ENCODE assay signal across 15 cellular contexts in genomic region chr5:75663621-75664285, GRCh38. TPM values are rescaled to one million over a fixed set of nuclear protein-coding genes. Genes with fewer than 3 reads are reported as not detected.
"Had no signal": no experiment of that assay in that cellular context is flagged by ENCODE, and none has a peak within 500 bp of the region (broad histone marks: within the 10 kb centered on the region; RNA-seq: fewer than 3 reads in every experiment).

No MANE protein-coding gene starts in this region.

- DNase-seq: activated CD4-positive, alpha-beta T cell treated with anti-CD3 and anti-CD28 coated beads, Interleukin-2, amount 50 U/mL, for 4 hours; activated naive CD4-positive, alpha-beta T cell treated with Interleukin-2 at 50 U/mL for 16 hours; activated naive CD8-positive, alpha-beta T cell treated with anti-CD3 and anti-CD28 coated beads, Interleukin-2, amount 50 U/mL, for 24 hours; glutamatergic neuron; kidney; mesendoderm; SJCRH30; stimulated activated CD4-positive, alpha-beta T cell treated with anti-CD3 and anti-CD28 coated beads, Interleukin-2, amount 100 ng/mL, for 48 hours; T-helper 9 cell; transverse colon had no signal

- H3K27ac ChIP-seq: ascending aorta, esophagus muscularis mucosa, SJCRH30, transverse colon had no signal

- H3K36me3 ChIP-seq: ascending aorta, esophagus muscularis mucosa, SJCRH30, transverse colon had no signal

- H3K4me1 ChIP-seq: ascending aorta had no signal

- H3K9me3 Mint-ChIP-seq: activated naive CD8-positive, alpha-beta T cell treated with anti-CD3 and anti-CD28 coated beads, Interleukin-2, amount 50 U/mL, for 24 hours; activated T-helper 17 cell treated with anti-CD3 and anti-CD28 coated beads, Interleukin-2, amount 50 U/mL, for 72 hours; stimulated activated memory B cell treated with anti-CD40 and anti-IgM and Interleukin-4, amounts not matched to agents 10 μg/mL and 1 μg/mL and 100 μg/mL, for 72 hours had no signal

- ATAC-seq: activated CD4-positive, CD25-positive, alpha-beta regulatory T cell treated with anti-CD3 and anti-CD28 coated beads, Interleukin-2, amount 50 U/mL, for 24 hours; activated naive CD8-positive, alpha-beta T cell treated with anti-CD3 and anti-CD28 coated beads, Interleukin-2, amount 50 U/mL, for 24 hours; activated T-helper 17 cell treated with anti-CD3 and anti-CD28 coated beads, Interleukin-2, amount 50 U/mL, for 72 hours; stimulated activated memory B cell treated with anti-CD40 and anti-IgM and Interleukin-4, amounts not matched to agents 10 μg/mL and 1 μg/mL and 100 μg/mL, for 72 hours had no signal

- H3K27me3 Mint-ChIP-seq: activated naive CD8-positive, alpha-beta T cell treated with anti-CD3 and anti-CD28 coated beads, Interleukin-2, amount 50 U/mL, for 24 hours; activated T-helper 17 cell treated with anti-CD3 and anti-CD28 coated beads, Interleukin-2, amount 50 U/mL, for 72 hours; stimulated activated memory B cell treated with anti-CD40 and anti-IgM and Interleukin-4, amounts not matched to agents 10 μg/mL and 1 μg/mL and 100 μg/mL, for 72 hours had no signal

- H3K27me3 ChIP-seq: ascending aorta, esophagus muscularis mucosa, SJCRH30, transverse colon had no signal

- H3K27ac Mint-ChIP-seq: activated naive CD8-positive, alpha-beta T cell treated with anti-CD3 and anti-CD28 coated beads, Interleukin-2, amount 50 U/mL, for 24 hours; activated T-helper 17 cell treated with anti-CD3 and anti-CD28 coated beads, Interleukin-2, amount 50 U/mL, for 72 hours; stimulated activated memory B cell treated with anti-CD40 and anti-IgM and Interleukin-4, amounts not matched to agents 10 μg/mL and 1 μg/mL and 100 μg/mL, for 72 hours had no signal

- H3K4me3 ChIP-seq: ascending aorta, esophagus muscularis mucosa, SJCRH30, transverse colon had no signal

- H3K9me3 ChIP-seq: ascending aorta, esophagus muscularis mucosa, SJCRH30, transverse colon had no signal

- H3K4me3 Mint-ChIP-seq: activated naive CD8-positive, alpha-beta T cell treated with anti-CD3 and anti-CD28 coated beads, Interleukin-2, amount 50 U/mL, for 24 hours; activated T-helper 17 cell treated with anti-CD3 and anti-CD28 coated beads, Interleukin-2, amount 50 U/mL, for 72 hours; stimulated activated memory B cell treated with anti-CD40 and anti-IgM and Interleukin-4, amounts not matched to agents 10 μg/mL and 1 μg/mL and 100 μg/mL, for 72 hours had no signal

RNA-seq across cellular contexts. Expression of gene ANKDD1B, which starts 52.5 kb away (rescaled TPM):
- total RNA-seq: ascending aorta, SJCRH30 had no signal
